8 cellular contexts compared by ENCODE assay signal in the genomic region with DNA sequence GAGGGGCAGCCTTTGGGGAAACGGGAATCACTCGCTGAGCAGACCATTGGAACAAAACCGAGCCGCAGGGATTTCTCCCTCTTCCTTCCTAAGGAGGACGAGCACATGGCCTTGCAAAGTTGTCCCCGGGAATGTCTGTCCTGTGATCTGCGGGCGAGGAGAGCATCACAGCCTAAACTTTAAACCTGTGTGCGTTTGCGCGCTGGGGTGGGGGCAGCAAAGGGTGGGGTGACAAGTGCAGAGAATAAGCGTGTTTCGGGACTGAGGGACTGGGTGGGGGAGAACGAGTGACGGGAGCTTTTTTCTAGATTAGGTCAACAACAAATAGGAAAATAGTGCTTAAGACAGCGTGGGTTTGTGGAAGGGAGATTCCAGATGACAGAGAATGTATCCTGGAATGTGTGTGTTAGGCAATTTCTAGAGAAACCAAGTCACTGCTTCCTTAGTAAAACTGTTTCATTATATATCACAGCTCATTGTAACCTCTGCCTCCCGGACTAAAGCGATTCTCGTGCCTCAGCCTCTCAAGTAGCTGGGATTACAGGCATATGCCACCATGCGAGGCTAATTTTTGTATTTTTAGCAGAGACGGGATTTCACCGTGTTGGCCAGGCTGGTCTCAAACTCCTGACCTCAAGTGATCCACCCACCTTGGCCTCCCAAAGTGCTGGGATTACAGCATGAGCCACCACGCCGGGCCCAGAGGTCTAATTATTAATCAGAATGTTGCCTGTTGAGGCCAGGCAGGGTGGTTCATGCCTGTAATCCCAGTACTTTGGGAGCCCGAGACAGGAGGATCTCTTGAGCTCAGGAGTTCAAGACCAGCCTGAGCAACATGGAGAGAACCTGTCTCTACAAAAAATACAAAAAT. TPM values are rescaled to one million over a fixed set of nuclear protein-coding genes. Genes with fewer than 3 reads are reported as not detected.
DNase-seq lines count a peak whose midpoint lies in the region; TF ChIP-seq lines count a peak whose summit lies in the region.
"Not testable (repeated sequence)": the region's sequence is repeated elsewhere in the genome, so short reads cannot be mapped to it uniquely, and the experiment has no call there.

A gene (minus strand): TSS at position 169 of the 871 bp plus-strand sequence. CDS start 271 bp downstream, outside the sequence.

- H3K4me3 ChIP-seq in BLaER1: peak within 1 kb of the TSS; percentile 55
- peak within 1 kb of the TSS; percentile 34 for H3K4me3 ChIP-seq in SJSA1
- peak within 1 kb of the TSS; percentile 22 to 57 for H3K4me3 ChIP-seq in neutrophil (ENCODE audit: low read depth in 1 of 2, low read length in 1 of 2)

- peaks cover 19% of the 10 kb centered on the region for H4K20me1 ChIP-seq in BLaER1

- peaks cover 22% of the 10 kb centered on the region for H3K4me1 ChIP-seq in BLaER1
- H3K4me1 ChIP-seq in SJSA1 (replicated peaks): peaks cover 28% of the 10 kb centered on the region
- H3K4me1 ChIP-seq in neutrophil (ENCODE audit: control insufficient read depth in 1 of 2, insufficient read depth in 1 of 2, low read depth in 1 of 2, low read length in 1 of 2): peaks cover 30 to 32% of the 10 kb centered on the region in 2 experiments

- peaks cover 39% of the 10 kb centered on the region for H3K27me3 Mint-ChIP-seq in activated naive CD8-positive, alpha-beta T cell treated with anti-CD3 and anti-CD28 coated beads for 36 hours
- H3K27me3 Mint-ChIP-seq in stimulated activated naive CD8-positive, alpha-beta T cell treated with anti-CD3 and anti-CD28 coated beads, Interleukin-15, Interleukin-2, amounts not matched to agents 100 ng/mL and 50 ng/mL, for 24 hours: peaks cover 21% of the 10 kb centered on the region

- H3K4me3 Mint-ChIP-seq in activated naive CD8-positive, alpha-beta T cell treated with anti-CD3 and anti-CD28 coated beads for 36 hours: peak within 1 kb of the TSS; percentile 86
- H3K4me3 Mint-ChIP-seq in stimulated activated naive CD8-positive, alpha-beta T cell treated with anti-CD3 and anti-CD28 coated beads, Interleukin-15, Interleukin-2, amounts not matched to agents 100 ng/mL and 50 ng/mL, for 24 hours: peak within 1 kb of the TSS; percentile 85

- not testable (repeated sequence) for DNase-seq in HEK293T (ENCODE audit: extremely low spot score); activated naive CD8-positive, alpha-beta T cell treated with anti-CD3 and anti-CD28 coated beads for 36 hours
- DNase-seq in SJSA1 (ENCODE audit: low read depth in 1 of 2, low spot score in 2 of 2) (peak in 1 of 2 experiments; percentile 10), islet precursor cell (peak; percentile 76)

- not testable (repeated sequence) for TF ChIP-seq CTCF in neutrophil (IDR thresholded peaks at IDR 0.05)

- H3K4me2 ChIP-seq in BLaER1: peak within 1 kb of the TSS; percentile 75

- H3K36me3 Mint-ChIP-seq in activated naive CD8-positive, alpha-beta T cell treated with anti-CD3 and anti-CD28 coated beads for 36 hours; stimulated activated naive CD8-positive, alpha-beta T cell treated with anti-CD3 and anti-CD28 coated beads, Interleukin-15, Interleukin-2, amounts not matched to agents 100 ng/mL and 50 ng/mL, for 24 hours (ENCODE audit: low read depth): not testable (repeated sequence)

- H3K4me1 Mint-ChIP-seq in activated naive CD8-positive, alpha-beta T cell treated with anti-CD3 and anti-CD28 coated beads for 36 hours: peaks cover 31% of the 10 kb centered on the region
- peaks cover 40% of the 10 kb centered on the region for H3K4me1 Mint-ChIP-seq in stimulated activated naive CD8-positive, alpha-beta T cell treated with anti-CD3 and anti-CD28 coated beads, Interleukin-15, Interleukin-2, amounts not matched to agents 100 ng/mL and 50 ng/mL, for 24 hours (ENCODE audit: low read depth)

- H3K36me3 ChIP-seq in BLaER1, SJSA1, neutrophil: not testable (repeated sequence)

- not testable (repeated sequence) for H3K9ac ChIP-seq in BLaER1

- H3K9me3 Mint-ChIP-seq in activated naive CD8-positive, alpha-beta T cell treated with anti-CD3 and anti-CD28 coated beads for 36 hours; stimulated activated naive CD8-positive, alpha-beta T cell treated with anti-CD3 and anti-CD28 coated beads, Interleukin-15, Interleukin-2, amounts not matched to agents 100 ng/mL and 50 ng/mL, for 24 hours: not testable (repeated sequence)

- H3K27ac ChIP-seq in BLaER1, SJSA1, neutrophil: not testable (repeated sequence)

- H3K27me3 ChIP-seq in BLaER1: peaks cover 65% of the 10 kb centered on the region
- peaks cover 11% of the 10 kb centered on the region for H3K27me3 ChIP-seq in SJSA1 (replicated peaks)
- peaks cover 57% of the 10 kb centered on the region for H3K27me3 ChIP-seq in neutrophil

- CTCF ChIA-PET in HEK293T (lab: Yijun Ruan, JAX): interaction anchor here (0.5 to 0.6 kb wide), 3 partner anchors 26 to 62 kb away, joined by 3 to 4 read pairs (median 3); no protein-coding TSS in a partner anchor

- in situ Hi-C loops in endometrial microvascular endothelial cells (cut with HindIII; ENCODE audit: inconsistent ontology term, low pct_unique_long_range_greater_than_20kb, low sequenced_read_pairs): not testable (repeated sequence)

- POLR2A ChIA-PET in HEK293T (lab: Yijun Ruan, JAX): interaction anchor here (0.6 to 2.4 kb wide), 7 partner anchors 10 to 39 kb away, joined by 3 to 11 read pairs (median 4); a partner anchor contains a TSS

- H3K27ac Mint-ChIP-seq in activated naive CD8-positive, alpha-beta T cell treated with anti-CD3 and anti-CD28 coated beads for 36 hours: not testable (repeated sequence)
- peak within 1 kb of the TSS; percentile 77 for H3K27ac Mint-ChIP-seq in stimulated activated naive CD8-positive, alpha-beta T cell treated with anti-CD3 and anti-CD28 coated beads, Interleukin-15, Interleukin-2, amounts not matched to agents 100 ng/mL and 50 ng/mL, for 24 hours

- H3K9me3 ChIP-seq in BLaER1; SJSA1 (replicated peaks); neutrophil: not testable (repeated sequence)

TF ChIP-seq in HEK293T, 16 proteins besides CTCF, POLR2A, EP300 and RAD21:
- peak; percentile 32; the same call in 1 of the 2 replicates for TF ChIP-seq L3MBTL2 (conservative IDR thresholded peaks at IDR 0.05)
TF ChIP-seq in HEK293T: peak in this region for 1; not testable (repeated sequence) for 15.

RNA-seq across cellular contexts. Expression of the gene that starts here (rescaled TPM):
- total RNA-seq in SJSA1 (2014; rRNA removed; shearing (Covaris generic)): 12.4 and 20.0 TPM in 2 replicates
- 10 to 100 TPM; 16.6 to 17.2 TPM for total RNA-seq in activated naive CD8-positive, alpha-beta T cell treated with anti-CD3 and anti-CD28 coated beads for 36 hours
- 10.3 TPM for total RNA-seq in endometrial microvascular endothelial cells (ENCODE audit: inconsistent ontology term)
